In the genomic region with DNA sequence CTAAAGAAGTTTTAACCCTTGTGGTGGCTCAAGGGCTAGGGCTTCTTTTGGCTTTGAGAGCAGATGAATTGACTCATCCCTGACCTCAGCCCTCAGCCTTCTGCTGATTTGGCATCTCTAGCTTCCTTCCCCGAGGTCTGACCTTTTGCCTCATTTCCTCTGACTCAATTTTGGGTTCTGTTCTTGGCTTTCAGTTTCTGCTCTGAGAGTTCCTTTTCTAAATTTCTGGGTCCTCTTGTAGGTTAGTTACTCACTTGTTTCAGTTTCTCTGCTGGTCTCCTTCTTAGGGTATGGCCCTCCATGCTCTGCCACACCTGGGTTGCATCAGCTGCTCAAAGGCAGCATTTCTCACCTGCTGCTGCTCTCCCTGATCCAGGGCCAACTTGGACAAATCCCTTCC, we compare ENCODE assay signal across 8 cellular contexts. TPM values are rescaled to one million over a fixed set of nuclear protein-coding genes. Genes with fewer than 3 reads are reported as not detected.
DNase-seq lines count a peak whose midpoint lies in the region; ATAC-seq and TF ChIP-seq lines count a peak whose summit lies in the region.

No MANE protein-coding gene starts in this region.

- in situ Hi-C loops in HAP-1 (cut with MboI; ENCODE audit: low sequenced_read_pairs) = no loop called here

- H3K27me3 ChIP-seq in duodenal mucosa (ENCODE audit: control insufficient read depth in 1 of 2, insufficient read depth in 2 of 2, low read length in 2 of 2) (no peaks in the 10 kb centered on the region), HAP-1 (ENCODE audit: low read depth) (no peaks in the 10 kb centered on the region)

- peak; percentile 82 for DNase-seq in GM04503 (ENCODE audit: low read depth)
- DNase-seq in T-cell = peak in 1 of 34 experiments; percentile 15
- DNase-seq in omental fat pad (ENCODE audit: low spot score) = no peak
- no peak for DNase-seq in NCI-H1930 (lab: John Stamatoyannopoulos, UW)
- no peak for DNase-seq in HAP-1 (ENCODE audit: low spot score in 2 of 2)

- H3K9me3 ChIP-seq in duodenal mucosa (ENCODE audit: control insufficient read depth in 1 of 2, low read length in 2 of 2) (no peaks in the 10 kb centered on the region), HAP-1 (no peaks in the 10 kb centered on the region)

- H3K27ac ChIP-seq in duodenal mucosa (ENCODE audit: low read depth, low read length) = peak overlapping the region; percentile 51

- H3K27me3 Mint-ChIP-seq in T-cell = peaks cover 7 to 16% of the 10 kb centered on the region in 2 donors

- H3K27ac Mint-ChIP-seq in T-cell = peak overlapping the region in 1 of 2 donors; percentile 40

- H3K36me3 Mint-ChIP-seq in T-cell = no peaks in the 10 kb centered on the region

- no peak overlapping the region for H3K4me3 ChIP-seq in duodenal mucosa (ENCODE audit: low read depth in 1 of 2, low read length in 2 of 2)
- no peak overlapping the region for H3K4me3 ChIP-seq in HAP-1

- no peaks in the 10 kb centered on the region for H3K9me3 Mint-ChIP-seq in T-cell

- POLR2A ChIA-PET in T-cell (lab: Charles Lee) = no interaction called here

- no peak overlapping the region for H3K4me3 Mint-ChIP-seq in T-cell

- ATAC-seq in GM21390 (IDR thresholded peaks at IDR 0.05; ENCODE audit: unreplicated experiment) (peak; percentile 99), HG03558 (IDR thresholded peaks at IDR 0.05; ENCODE audit: extremely low read depth, unreplicated experiment) (peak; percentile 99), T-cell (replicated peaks in 1 of 4) (peak in 3 of 4 experiments; percentile 23 to 31 (median 24)), omental fat pad (ENCODE audit: low FRiP score) (peak; percentile 83)

- H3K4me1 Mint-ChIP-seq in T-cell = peaks cover 0 to 5% (median 4%) of the 10 kb centered on the region in 3 donors

- no peaks in the 10 kb centered on the region for H3K36me3 ChIP-seq in duodenal mucosa (ENCODE audit: control insufficient read depth in 1 of 2, insufficient read depth in 2 of 2, low read length in 2 of 2)
- H3K36me3 ChIP-seq in HAP-1 (replicated peaks) = no peaks in the 10 kb centered on the region

- TF ChIP-seq CTCF in omental fat pad (IDR thresholded peaks at IDR 0.05) = no peak

- H3K4me1 ChIP-seq in duodenal mucosa (ENCODE audit: control insufficient read depth in 1 of 2, insufficient read depth in 2 of 2, low read length in 2 of 2) (no peaks in the 10 kb centered on the region), HAP-1 (no peaks in the 10 kb centered on the region)

- no peak overlapping the region for H3K9ac ChIP-seq in duodenal mucosa (ENCODE audit: low read depth in 1 of 2, low read length in 2 of 2)

- CTCF ChIA-PET in T-cell (lab: Charles Lee) = no interaction called here

RNA-seq across cellular contexts. Expression of a gene that starts 19.4 kb away (rescaled TPM):
- total RNA-seq in T-cell (100 to 1,000 TPM in 1 of 5 donors, 10 to 100 TPM in 4; 46.3 to 103 (median 54.1) TPM), omental fat pad (10 to 100 TPM; 11.2 to 49.5 (median 26.3) TPM)

Comparison
In these comparisons a context has a peak if more than half of its experiments do, and no peak if none do; other contexts are left out.
1. ATAC-seq: peak in every context shown above with its lines; median percentile 99 in GM21390; 99 in HG03558; 83 in omental fat pad; 24 in T-cell.